ENCODE assay signal across 14 cellular contexts in the genomic region with DNA sequence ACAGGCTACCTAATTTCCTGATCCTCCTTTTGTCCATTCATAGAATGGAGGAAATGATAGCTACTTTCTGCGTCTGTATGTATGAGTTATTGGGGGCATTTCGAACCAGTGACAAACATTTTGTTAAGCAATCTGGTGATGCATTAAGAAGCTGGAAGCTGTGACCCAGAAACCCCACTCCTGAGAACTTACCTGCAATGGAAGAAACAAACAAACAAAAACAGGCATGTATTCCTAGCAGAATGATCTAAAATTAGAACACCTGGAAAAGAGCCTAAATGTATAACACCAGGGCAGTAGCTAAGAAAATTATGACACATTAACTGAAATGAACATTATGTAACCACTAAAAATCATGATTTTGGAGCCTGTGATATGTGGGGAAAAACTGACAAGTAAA. TPM values are rescaled to one million over a fixed set of nuclear protein-coding genes. Genes with fewer than 3 reads are reported as not detected.
DNase-seq lines count a peak whose midpoint lies in the region; ATAC-seq and TF ChIP-seq lines count a peak whose summit lies in the region.
"Had no signal": no experiment of that assay in that cellular context is flagged by ENCODE, and none has a peak within 500 bp of the region (broad histone marks: within the 10 kb centered on the region; RNA-seq: fewer than 3 reads in every experiment).

No MANE protein-coding gene starts in this region.

- peak overlapping the region in 1 of 2 donors; percentile 70 for H3K9ac ChIP-seq in stomach smooth muscle (ENCODE audit: low read length in 2 of 2)

- peak overlapping the region; percentile 89 for H3K4me3 Mint-ChIP-seq in activated T-cell treated with anti-CD3 and anti-CD28 coated beads, Interleukin-2, amount 50 U/mL, for 4 hours
- H3K4me3 Mint-ChIP-seq in activated CD8-positive, alpha-beta T cell treated with anti-CD3 and anti-CD28 coated beads for 36 hours: peak overlapping the region; percentile 34

- POLR2A ChIA-PET in activated CD8-positive, alpha-beta T cell treated with anti-CD3 and anti-CD28 coated beads for 36 hours (lab: Charles Lee): interaction anchor here (0.9 to 1.6 kb wide), 2 partner anchors 25 to 431 kb away, joined by 3 to 6 read pairs; a partner anchor contains a TSS

- CTCF ChIA-PET in activated CD8-positive, alpha-beta T cell treated with anti-CD3 and anti-CD28 coated beads for 36 hours (lab: Charles Lee): interaction anchor here (2.0 kb wide), 1 partner anchor 31 kb away, joined by 4 read pairs; no protein-coding TSS in a partner anchor

- ATAC-seq in activated T-cell treated with anti-CD3 and anti-CD28 coated beads, Interleukin-2, amount 50 U/mL, for 4 hours: no peak
- ATAC-seq in activated CD8-positive, alpha-beta T cell treated with anti-CD3 and anti-CD28 coated beads for 36 hours: no peak

- H3K4me3 ChIP-seq in stomach smooth muscle (ENCODE audit: low read length in 2 of 2): peak overlapping the region; percentile 1 to 86
- no peak overlapping the region for H3K4me3 ChIP-seq in effector memory CD4-positive, alpha-beta T cell (ENCODE audit: insufficient read depth, low read depth, low read length, poor library complexity, severe bottlenecking)

- no peak overlapping the region for H3K27ac ChIP-seq in stomach smooth muscle (ENCODE audit: low read length)
- H3K27ac ChIP-seq in effector memory CD4-positive, alpha-beta T cell (ENCODE audit: insufficient read depth, low read length, poor library complexity, severe bottlenecking): no peak overlapping the region

- no peak for DNase-seq in activated T-cell treated with anti-CD3 and anti-CD28 coated beads, Interleukin-2, amount 50 U/mL, for 4 hours
- DNase-seq in activated T-cell treated with anti-CD3 and anti-CD28 coated beads, Interleukin-2, amount 50 U/mL, for 48 hours: no peak
- DNase-seq in activated CD8-positive, alpha-beta T cell treated with anti-CD3 and anti-CD28 coated beads for 36 hours: no peak
- DNase-seq in inferior parietal cortex (ENCODE audit: extremely low spot score) (peak; percentile 51), NCI-H2107 (lab: John Stamatoyannopoulos, UW) (no peak)
- no peak for DNase-seq in activated CD4-positive, CD25-positive, alpha-beta regulatory T cell (lab: John Stamatoyannopoulos, UW)
- DNase-seq in effector memory CD4-positive, alpha-beta T cell: no peak
- DNase-seq: activated gamma-delta T cell, NCI-H524 treated with DMSO at 0.1 percent for 48 hours had no signal

- no peaks in the 10 kb centered on the region for H3K27me3 Mint-ChIP-seq in activated T-cell treated with anti-CD3 and anti-CD28 coated beads, Interleukin-2, amount 50 U/mL, for 4 hours (ENCODE audit: low read depth)
- H3K27me3 Mint-ChIP-seq in activated CD8-positive, alpha-beta T cell treated with anti-CD3 and anti-CD28 coated beads for 36 hours: no peaks in the 10 kb centered on the region

- H3K36me3 ChIP-seq in stomach smooth muscle (ENCODE audit: control insufficient read depth in 2 of 2, insufficient read depth in 2 of 2, low read length in 2 of 2): peaks cover 0 to 2% of the 10 kb centered on the region in 2 donors
- H3K36me3 ChIP-seq in effector memory CD4-positive, alpha-beta T cell (ENCODE audit: control insufficient read depth, insufficient read depth, low read length): peaks cover 6% of the 10 kb centered on the region

- peaks cover 38% of the 10 kb centered on the region for H3K36me3 Mint-ChIP-seq in activated T-cell treated with anti-CD3 and anti-CD28 coated beads, Interleukin-2, amount 50 U/mL, for 4 hours (ENCODE audit: insufficient read depth)
- peaks cover 48% of the 10 kb centered on the region for H3K36me3 Mint-ChIP-seq in activated CD8-positive, alpha-beta T cell treated with anti-CD3 and anti-CD28 coated beads for 36 hours (ENCODE audit: low read depth)

- H3K27me3 ChIP-seq in stomach smooth muscle (ENCODE audit: control insufficient read depth in 1 of 2, insufficient read depth in 2 of 2, low read length in 2 of 2): no peaks in the 10 kb centered on the region
- H3K27me3 ChIP-seq in effector memory CD4-positive, alpha-beta T cell (replicated peaks; ENCODE audit: control insufficient read depth, insufficient read depth, low read length, poor library complexity, severe bottlenecking): no peaks in the 10 kb centered on the region

- H3K27ac Mint-ChIP-seq in activated CD8-positive, alpha-beta T cell treated with anti-CD3 and anti-CD28 coated beads for 36 hours: peak overlapping the region; percentile 65

- no peaks in the 10 kb centered on the region for H3K9me3 ChIP-seq in stomach smooth muscle (ENCODE audit: control insufficient read depth in 2 of 2, low read length in 2 of 2)
- no peaks in the 10 kb centered on the region for H3K9me3 ChIP-seq in effector memory CD4-positive, alpha-beta T cell (ENCODE audit: control insufficient read depth, low read length)

- peaks cover 35% of the 10 kb centered on the region for H3K4me1 ChIP-seq in stomach smooth muscle (ENCODE audit: control insufficient read depth, insufficient read depth, low read length)
- H3K4me1 ChIP-seq in effector memory CD4-positive, alpha-beta T cell (ENCODE audit: control insufficient read depth, insufficient read depth, low read length, poor library complexity, severe bottlenecking): peaks cover 46% of the 10 kb centered on the region

- no peak for TF ChIP-seq CTCF in activated CD8-positive, alpha-beta T cell treated with anti-CD3 and anti-CD28 coated beads for 36 hours (IDR thresholded peaks at IDR 0.05)

- H3K4me1 Mint-ChIP-seq in activated T-cell treated with anti-CD3 and anti-CD28 coated beads, Interleukin-2, amount 50 U/mL, for 4 hours (ENCODE audit: low read depth): peaks cover 83% of the 10 kb centered on the region
- H3K4me1 Mint-ChIP-seq in activated CD8-positive, alpha-beta T cell treated with anti-CD3 and anti-CD28 coated beads for 36 hours (ENCODE audit: low read depth): peaks cover 77% of the 10 kb centered on the region

- intact Hi-C loops in activated CD8-positive, alpha-beta T cell treated with anti-CD3 and anti-CD28 coated beads for 36 hours (cut with micrococcal nuclease): no loop called here

- no peaks in the 10 kb centered on the region for H3K9me3 Mint-ChIP-seq in activated T-cell treated with anti-CD3 and anti-CD28 coated beads, Interleukin-2, amount 50 U/mL, for 4 hours
- H3K9me3 Mint-ChIP-seq in activated CD8-positive, alpha-beta T cell treated with anti-CD3 and anti-CD28 coated beads for 36 hours: no peaks in the 10 kb centered on the region

RNA-seq across cellular contexts. Expression of a gene that starts 2.1 kb away (rescaled TPM):
- 10 to 100 TPM; 64.6 to 87.9 (median 70.4) TPM for total RNA-seq in activated T-cell treated with anti-CD3 and anti-CD28 coated beads, Interleukin-2, amount 50 U/mL, for 4 hours
- 10 to 100 TPM; 32.6 to 33.3 TPM for total RNA-seq in activated CD8-positive, alpha-beta T cell treated with anti-CD3 and anti-CD28 coated beads for 36 hours

RNA-seq across cellular contexts. Expression of a gene that starts 33.4 kb away (rescaled TPM):
- not detected for total RNA-seq in activated T-cell treated with anti-CD3 and anti-CD28 coated beads, Interleukin-2, amount 50 U/mL, for 4 hours
- not detected for total RNA-seq in activated CD8-positive, alpha-beta T cell treated with anti-CD3 and anti-CD28 coated beads for 36 hours
- total RNA-seq: epithelial cell of proximal tubule; kidney epithelial cell; renal cortical epithelial cell; T-helper 2 cell treated with Interferon-gamma antibody and Interleukin-4, amounts not matched to agents 100 ng/mL and 5 ng/mL, for 36 hours had no signal
